23 cellular contexts compared by ENCODE assay signal in the genomic region with DNA sequence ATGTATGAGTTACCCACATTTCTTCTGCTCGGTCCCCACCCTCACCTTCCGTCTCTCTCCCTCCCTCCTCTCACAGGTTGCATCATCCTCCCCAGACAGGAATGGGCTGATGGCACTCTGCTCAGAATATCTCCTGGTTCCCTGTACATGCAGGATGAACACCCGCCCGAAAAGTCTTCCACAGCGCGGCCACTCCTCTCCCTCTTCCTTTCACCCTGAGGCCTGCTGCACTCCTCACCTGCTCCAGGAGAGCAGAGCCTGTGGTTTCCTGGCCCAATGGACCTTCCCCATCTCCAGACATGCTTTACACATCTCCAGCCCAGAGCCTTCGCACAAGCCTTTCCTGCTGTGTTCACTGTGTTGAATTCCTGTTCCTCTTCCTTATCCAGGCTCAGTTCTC. TPM values are rescaled to one million over a fixed set of nuclear protein-coding genes. Genes with fewer than 3 reads are reported as not detected.
"Had no signal": no experiment of that assay in that cellular context is flagged by ENCODE, and none has a peak within 500 bp of the region (broad histone marks: within the 10 kb centered on the region; RNA-seq: fewer than 3 reads in every experiment).

No MANE protein-coding gene starts in this region.

- H3K9ac ChIP-seq: SK-N-SH had no signal

- DNase-seq: Karpas-422, KG1, MM.1S, NCI-H1092 treated with DMSO at 0.1 percent for 48 hours, NCI-H1436, NCI-H187, NCI-H2029, NCI-H2081 treated with DMSO at 0.1 percent for 48 hours, NCI-H2171, NCI-H226, NCI-H446, NCI-H510A, NCI-H524 treated with DMSO at 0.1 percent for 48 hours, NCI-H69, NCI-H774, Right ventricle myocardium superior, RPMI8226, SIG-M5, SK-N-SH, SW 1271 had no signal

- H3K9me2 ChIP-seq: SK-N-SH had no signal

- H3K4me2 ChIP-seq: SK-N-SH had no signal

- H3K9me3 ChIP-seq: SK-N-SH had no signal

RNA-seq across cellular contexts. Expression of a gene that starts 40.9 kb away (rescaled TPM):
- total RNA-seq: HT1080, M059J, Right ventricle myocardium superior, SK-MEL-5 had no signal
- polyA plus RNA-seq: SK-N-SH had no signal
